ENCODE assay signal across 8 cellular contexts in genomic region chr10:104256335-104257080, GRCh38. TPM values are rescaled to one million over a fixed set of nuclear protein-coding genes. Genes with fewer than 3 reads are reported as not detected.
DNase-seq lines count a peak whose midpoint lies in the region; ATAC-seq and TF ChIP-seq lines count a peak whose summit lies in the region.

No MANE protein-coding gene starts in this region.

- no peaks in the 10 kb centered on the region for H3K27me3 ChIP-seq in CD4-positive, alpha-beta memory T cell (ENCODE audit: insufficient read depth, low read length)

- intact Hi-C loops in CD4-positive, alpha-beta memory T cell (cut with micrococcal nuclease), result loop anchor here (1.0 kb wide), 1 partner anchor 12 kb away; no protein-coding TSS in a partner anchor
- intact Hi-C loops in natural killer cell (cut with micrococcal nuclease), result loop anchor here (1.0 kb wide), 1 partner anchor 12 kb away; no protein-coding TSS in a partner anchor

- peaks cover 64% of the 10 kb centered on the region for H3K4me1 ChIP-seq in CD4-positive, alpha-beta memory T cell (ENCODE audit: insufficient read depth, low read length)

- POLR2A ChIA-PET in CD4-positive, alpha-beta memory T cell (lab: Charles Lee; ENCODE audit: partially characterized antibody), result interaction anchor here (1.1 to 3.3 kb wide), 4 partner anchors 11 to 135 kb away, joined by 3 to 59 read pairs (median 16); partner anchors contain the start of genes GSTO2 and SFR1

- peak in 2 of 5 donors; percentile 29 to 50 for DNase-seq in CD4-positive, alpha-beta memory T cell
- DNase-seq in NAMALWA (ENCODE audit: low spot score), result peak; percentile 31
- no peak for DNase-seq in central memory CD8-positive, alpha-beta T cell (ENCODE audit: low spot score in 2 of 2)
- no peak for DNase-seq in natural killer cell
- DNase-seq in cortex of kidney (lab: John Stamatoyannopoulos, UW), result no peak
- DNase-seq in GM03348 (ENCODE audit: low spot score), result no peak
- no peak for DNase-seq in Ammon's horn (ENCODE audit: low spot score)

- TF ChIP-seq CTCF in natural killer cell (IDR thresholded peaks at IDR 0.05), result no peak

- H3K9me3 Mint-ChIP-seq in CD4-positive, alpha-beta memory T cell, result no peaks in the 10 kb centered on the region
- H3K9me3 Mint-ChIP-seq in central memory CD8-positive, alpha-beta T cell, result no peaks in the 10 kb centered on the region
- no peaks in the 10 kb centered on the region for H3K9me3 Mint-ChIP-seq in natural killer cell

- H3K36me3 ChIP-seq in CD4-positive, alpha-beta memory T cell (ENCODE audit: insufficient read depth, low read length), result peaks cover 10% of the 10 kb centered on the region

- peaks cover 24 to 46% of the 10 kb centered on the region in 2 donors for H3K36me3 Mint-ChIP-seq in CD4-positive, alpha-beta memory T cell
- peaks cover 36% of the 10 kb centered on the region for H3K36me3 Mint-ChIP-seq in central memory CD8-positive, alpha-beta T cell (ENCODE audit: insufficient read depth)
- peaks cover 16% of the 10 kb centered on the region for H3K36me3 Mint-ChIP-seq in natural killer cell

- peak overlapping the region in 1 of 2 donors; percentile 56 for H3K4me3 ChIP-seq in CD4-positive, alpha-beta memory T cell (ENCODE audit: low read length in 2 of 2)

- H3K27me3 Mint-ChIP-seq in CD4-positive, alpha-beta memory T cell, result no peaks in the 10 kb centered on the region
- H3K27me3 Mint-ChIP-seq in central memory CD8-positive, alpha-beta T cell, result no peaks in the 10 kb centered on the region
- H3K27me3 Mint-ChIP-seq in natural killer cell (ENCODE audit: low read depth in 2 of 2), result peaks cover 0 to 3% of the 10 kb centered on the region in 2 donors

- no peaks in the 10 kb centered on the region for H3K9me3 ChIP-seq in CD4-positive, alpha-beta memory T cell (ENCODE audit: control insufficient read depth in 1 of 2, low read length in 2 of 2)

- peak overlapping the region; percentile 82 to 97 (median 96) for H3K27ac Mint-ChIP-seq in CD4-positive, alpha-beta memory T cell
- H3K27ac Mint-ChIP-seq in central memory CD8-positive, alpha-beta T cell (ENCODE audit: low read depth), result peak overlapping the region; percentile 83
- H3K27ac Mint-ChIP-seq in natural killer cell, result peak overlapping the region; percentile 90 to 96

- H3K4me1 Mint-ChIP-seq in CD4-positive, alpha-beta memory T cell, result peaks cover 52 to 72% (median 62%) of the 10 kb centered on the region in 4 donors
- H3K4me1 Mint-ChIP-seq in central memory CD8-positive, alpha-beta T cell, result peaks cover 65% of the 10 kb centered on the region
- peaks cover 70% of the 10 kb centered on the region in 2 donors for H3K4me1 Mint-ChIP-seq in natural killer cell

- CTCF ChIA-PET in CD4-positive, alpha-beta memory T cell (lab: Charles Lee; ENCODE audit: partially characterized antibody), result interaction anchor here (0.7 to 6.3 kb wide), 7 partner anchors 8 to 94 kb away, joined by 3 to 73 read pairs (median 4); no protein-coding TSS in a partner anchor

- ATAC-seq in central memory CD8-positive, alpha-beta T cell (replicated peaks; ENCODE audit: extremely low read depth, poor library complexity, severe bottlenecking), result peak; percentile 60
- ATAC-seq in natural killer cell (peak; percentile 55 to 82 (median 66)), GM18519 (IDR thresholded peaks at IDR 0.05; ENCODE audit: low FRiP score, unreplicated experiment) (no peak)

- H3K27ac ChIP-seq in CD4-positive, alpha-beta memory T cell (ENCODE audit: low read depth, low read length), result peak overlapping the region; percentile 75

- peak overlapping the region; percentile 84 to 99 (median 98) for H3K4me3 Mint-ChIP-seq in CD4-positive, alpha-beta memory T cell
- peak overlapping the region; percentile 90 for H3K4me3 Mint-ChIP-seq in central memory CD8-positive, alpha-beta T cell
- H3K4me3 Mint-ChIP-seq in natural killer cell, result peak overlapping the region; percentile 97

RNA-seq across cellular contexts. Expression of gene GSTO1, which starts 1.8 kb away (rescaled TPM):
- 10 to 100 TPM; 52.8 to 54.7 TPM for total RNA-seq in CD4-positive, alpha-beta memory T cell
- polyA plus RNA-seq in CD4-positive, alpha-beta memory T cell, result 100 to 1,000 TPM; 154 to 207 TPM
- 10 to 100 TPM; 27.8 to 38.0 (median 31.5) TPM for total RNA-seq in natural killer cell

RNA-seq across cellular contexts. Expression of gene GSTO2, which starts 12.5 kb away (rescaled TPM):
- 1 to 10 TPM; 1.6 to 2.3 TPM for total RNA-seq in CD4-positive, alpha-beta memory T cell
- 1 to 10 TPM in 1 of 2 donors, under 1 TPM in 1; 0.94 to 1.2 TPM for polyA plus RNA-seq in CD4-positive, alpha-beta memory T cell
- 1 to 10 TPM in 1 of 3 donors, under 1 TPM in 2; 0.75 to 1.4 (median 0.84) TPM for total RNA-seq in natural killer cell

RNA-seq across cellular contexts. Expression of gene CFAP43, which starts 24.3 kb away (rescaled TPM):
- not detected for total RNA-seq in CD4-positive, alpha-beta memory T cell
- polyA plus RNA-seq in CD4-positive, alpha-beta memory T cell, result not detected
- under 1 TPM in 1 of 3 donors, not detected in 2; 0.16 TPM for total RNA-seq in natural killer cell
